ENCODE assay signal across 8 cellular contexts in genomic region chr17:60134396-60135159, GRCh38. TPM values are rescaled to one million over a fixed set of nuclear protein-coding genes. Genes with fewer than 3 reads are reported as not detected.
A peak's percentile ranks its signal among the peaks of the same experiment; 100 is the strongest.
DNase-seq lines count a peak whose midpoint lies in the region; ATAC-seq and TF ChIP-seq lines count a peak whose summit lies in the region.

No MANE protein-coding gene starts in this region.

- peak overlapping the region; percentile 94 for H3K4me3 Mint-ChIP-seq in activated CD8-positive, alpha-beta T cell treated with anti-CD3 and anti-CD28 coated beads, Interleukin-2, amount 10 ng/mL, durations not matched to agents 7 days and 5 days

- H3K4me3 ChIP-seq in fibroblast of villous mesenchyme (ENCODE audit: low read depth, low read length) (peak overlapping the region; percentile 87), MM.1S (ENCODE audit: low read length) (no peak overlapping the region)

- no peak overlapping the region for H3K27ac ChIP-seq in MM.1S (ENCODE audit: low read length)

- H3K9ac ChIP-seq in MM.1S (ENCODE audit: low read length): no peak overlapping the region

- H3K36me3 ChIP-seq in MM.1S (replicated peaks; ENCODE audit: insufficient read depth, low read length): no peaks in the 10 kb centered on the region

- peaks cover 12% of the 10 kb centered on the region for H3K36me3 Mint-ChIP-seq in activated CD8-positive, alpha-beta T cell treated with anti-CD3 and anti-CD28 coated beads, Interleukin-2, amount 10 ng/mL, durations not matched to agents 7 days and 5 days (ENCODE audit: low read depth)

- H3K27me3 Mint-ChIP-seq in activated CD8-positive, alpha-beta T cell treated with anti-CD3 and anti-CD28 coated beads, Interleukin-2, amount 10 ng/mL, durations not matched to agents 7 days and 5 days (ENCODE audit: low read depth): peaks cover 26% of the 10 kb centered on the region

- peak overlapping the region; percentile 66 for H3K27ac Mint-ChIP-seq in activated CD8-positive, alpha-beta T cell treated with anti-CD3 and anti-CD28 coated beads, Interleukin-2, amount 10 ng/mL, durations not matched to agents 7 days and 5 days

- H3K27me3 ChIP-seq in MM.1S (replicated peaks; ENCODE audit: insufficient read depth, low read length): peaks cover 28% of the 10 kb centered on the region

- POLR2A ChIA-PET in activated CD8-positive, alpha-beta T cell treated with anti-CD3 and anti-CD28 coated beads, Interleukin-2, amount 10 ng/mL, durations not matched to agents 7 days and 5 days (lab: Charles Lee): interaction anchor here (0.5 to 0.6 kb wide), 3 partner anchors 167 to 463 kb away, joined by 3 to 5 read pairs (median 3); no protein-coding TSS in a partner anchor

- H3K9me2 ChIP-seq in MM.1S (replicated peaks; ENCODE audit: insufficient read depth, low read length): no peaks in the 10 kb centered on the region

- CTCF ChIA-PET in activated CD8-positive, alpha-beta T cell treated with anti-CD3 and anti-CD28 coated beads, Interleukin-2, amount 10 ng/mL, durations not matched to agents 7 days and 5 days (lab: Charles Lee): interaction anchor here (1.4 kb wide), 1 partner anchor 9 kb away, joined by 3 read pairs; no protein-coding TSS in a partner anchor

- no peaks in the 10 kb centered on the region for H4K20me1 ChIP-seq in MM.1S (ENCODE audit: insufficient read depth, low read length)

- H3K4me1 ChIP-seq in MM.1S (ENCODE audit: low read length): no peaks in the 10 kb centered on the region

- no peaks in the 10 kb centered on the region for H3K79me2 ChIP-seq in MM.1S (ENCODE audit: low read length)

- H3F3A ChIP-seq in MM.1S (ENCODE audit: insufficient read depth, low read length): no peaks in the 10 kb centered on the region

- DNase-seq in EH (ENCODE audit: low read depth): peak; percentile 76
- peak; percentile 30 for DNase-seq in activated CD8-positive, alpha-beta T cell treated with anti-CD3 and anti-CD28 coated beads, Interleukin-2, amount 10 ng/mL, durations not matched to agents 7 days and 5 days
- peak; percentile 76 for DNase-seq in fibroblast of villous mesenchyme (ENCODE audit: low read depth)
- DNase-seq in omental fat pad (ENCODE audit: low spot score): no peak
- DNase-seq in MM.1S: no peak
- DNase-seq in amygdala (lab: John Stamatoyannopoulos, UW): no peak

- H3K4me2 ChIP-seq in MM.1S (ENCODE audit: low read depth, low read length): no peak overlapping the region

- H3K9me3 Mint-ChIP-seq in activated CD8-positive, alpha-beta T cell treated with anti-CD3 and anti-CD28 coated beads, Interleukin-2, amount 10 ng/mL, durations not matched to agents 7 days and 5 days (ENCODE audit: insufficient read depth): no peaks in the 10 kb centered on the region

- peaks cover 21% of the 10 kb centered on the region for H3K4me1 Mint-ChIP-seq in activated CD8-positive, alpha-beta T cell treated with anti-CD3 and anti-CD28 coated beads, Interleukin-2, amount 10 ng/mL, durations not matched to agents 7 days and 5 days (ENCODE audit: low read depth)

- no peaks in the 10 kb centered on the region for H3K9me3 ChIP-seq in MM.1S (replicated peaks; ENCODE audit: insufficient read depth, low read length)

- no peak overlapping the region for H2AFZ ChIP-seq in MM.1S (ENCODE audit: low read length)

- ATAC-seq in HG03280 (IDR thresholded peaks at IDR 0.05; ENCODE audit: unreplicated experiment): peak; percentile 20
- ATAC-seq in activated CD8-positive, alpha-beta T cell treated with anti-CD3 and anti-CD28 coated beads, Interleukin-2, amount 10 ng/mL, durations not matched to agents 7 days and 5 days: peak; percentile 2
- peak; percentile 15 for ATAC-seq in omental fat pad (ENCODE audit: low FRiP score)
- no peak for ATAC-seq in GM21723 (IDR thresholded peaks at IDR 0.05; ENCODE audit: unreplicated experiment)

- no peak for TF ChIP-seq CTCF in fibroblast of villous mesenchyme (IDR thresholded peaks at IDR 0.05; ENCODE audit: insufficient read depth, low read depth, low read length)
- TF ChIP-seq CTCF in omental fat pad (IDR thresholded peaks at IDR 0.05): no peak
- TF ChIP-seq CTCF in MM.1S (IDR thresholded peaks at IDR 0.05; ENCODE audit: low read length): no peak

RNA-seq across cellular contexts. Expression of gene CA4, which starts 15.2 kb away (rescaled TPM):
- total RNA-seq in activated CD8-positive, alpha-beta T cell treated with anti-CD3 and anti-CD28 coated beads, Interleukin-2, amount 10 ng/mL, durations not matched to agents 7 days and 5 days: not detected
- not detected in 2 replicates for total RNA-seq in fibroblast of villous mesenchyme
- 100 to 1,000 TPM in 1 of 4 donors, 10 to 100 TPM in 2, 1 to 10 TPM in 1; 9.1 to 168 (median 56.6) TPM for total RNA-seq in omental fat pad

RNA-seq across cellular contexts. Expression of gene HEATR6, which starts 55.9 kb away (rescaled TPM):
- total RNA-seq in activated CD8-positive, alpha-beta T cell treated with anti-CD3 and anti-CD28 coated beads, Interleukin-2, amount 10 ng/mL, durations not matched to agents 7 days and 5 days: 10 to 100 TPM; 18.3 to 20.1 TPM
- 26.7 and 27.6 TPM in 2 replicates for total RNA-seq in fibroblast of villous mesenchyme
- 10 to 100 TPM in 3 of 4 donors, 1 to 10 TPM in 1; 8.8 to 16.7 (median 11.8) TPM for total RNA-seq in omental fat pad

Comparison
In these comparisons a context has a peak if more than half of its experiments do, and no peak if none do; other contexts are left out.
1. DNase-seq: peak in EH (single experiment), activated CD8-positive, alpha-beta T cell treated with anti-CD3 and anti-CD28 coated beads, Interleukin-2, amount 10 ng/mL, durations not matched to agents 7 days and 5 days (single experiment) and fibroblast of villous mesenchyme (single experiment); none in omental fat pad (single experiment), MM.1S (single experiment) and amygdala (0 of 56).
2. RNA of gene CA4, which starts 15.2 kb away (total RNA-seq): 9.1 to 168 TPM in omental fat pad; not detected in activated CD8-positive, alpha-beta T cell treated with anti-CD3 and anti-CD28 coated beads, Interleukin-2, amount 10 ng/mL, durations not matched to agents 7 days and 5 days and not detected in fibroblast of villous mesenchyme; every median in the first group is over 10 times any median in the second.